Comparison of ENCODE assay signal across 1 cellular context in genomic region chr6:109920911-109921310, GRCh38.
TF ChIP-seq lines count a peak whose summit lies in the region.

No MANE protein-coding gene starts in this region.

TF ChIP-seq in K562, 482 proteins besides CTCF, POLR2A, EP300 and RAD21 (continued from another document and continues in another):
- TF ChIP-seq ZBTB33 (CRISPR knock-in tag; IDR thresholded peaks at IDR 0.05) (no peak), NR4A1 (CRISPR knock-in tag; IDR thresholded peaks at IDR 0.05) (no peak), NR4A1 (tag; IDR thresholded peaks at IDR 0.05) (peak; percentile 93), LARP7 (IDR thresholded peaks at IDR 0.05) (no peak), RNF2 (IDR thresholded peaks at IDR 0.05) (no peak), IRF9 (tag; IDR thresholded peaks at IDR 0.05) (no peak), ZNF639 (CRISPR knock-in tag; conservative IDR thresholded peaks at IDR 0.05 in 1 of 2, IDR thresholded peaks at IDR 0.05 in 1 of 2) (peak in 1 of 2 experiments; percentile 53; a peak in 1 of 4 replicates), ZNF444 (CRISPR knock-in tag; IDR thresholded peaks at IDR 0.05) (no peak), PKNOX1 (IDR thresholded peaks at IDR 0.05) (peak; percentile 33; the same call in 1 of the 2 replicates), TSC22D4 (tag; IDR thresholded peaks at IDR 0.05) (no peak), ZBTB34 (CRISPR knock-in tag; IDR thresholded peaks at IDR 0.05) (no peak), MEIS2 (IDR thresholded peaks at IDR 0.05; ENCODE audit: partially characterized antibody) (peak; percentile 93), CC2D1A (IDR thresholded peaks at IDR 0.05) (no peak), IRF1 (CRISPR knock-in tag; IDR thresholded peaks at IDR 0.05; ENCODE audit: borderline replicate concordance) (no peak), MYNN (IDR thresholded peaks at IDR 0.05) (no peak), MYNN (CRISPR knock-in tag; IDR thresholded peaks at IDR 0.05) (no peak), GATAD2A (IDR thresholded peaks at IDR 0.05) (no peak), TAF9B (IDR thresholded peaks at IDR 0.05; ENCODE audit: partially characterized antibody) (no peak), GMEB1 (CRISPR knock-in tag; IDR thresholded peaks at IDR 0.05) (no peak), SAP30 (IDR thresholded peaks at IDR 0.05; ENCODE audit: borderline replicate concordance, insufficient read depth, low read depth, low read length, poor library complexity, severe bottlenecking) (no peak), GATA2 (CRISPR knock-in tag; IDR thresholded peaks at IDR 0.05) (no peak), ZNF717 (CRISPR knock-in tag; IDR thresholded peaks at IDR 0.05) (no peak), ZNF253 (CRISPR knock-in tag; conservative IDR thresholded peaks at IDR 0.05) (no peak), XRCC4 (IDR thresholded peaks at IDR 0.05; ENCODE audit: extremely low read depth, insufficient read depth, insufficient read length) (no peak), ZFP36 (IDR thresholded peaks at IDR 0.05; ENCODE audit: low read depth, low read length, partially characterized antibody) (no peak), POLR2AphosphoS5 (IDR thresholded peaks at IDR 0.05; ENCODE audit: control insufficient read depth, insufficient read depth, low read depth, low read length) (no peak), USF2 (CRISPR knock-in tag; IDR thresholded peaks at IDR 0.05) (no peak), NELFE (IDR thresholded peaks at IDR 0.05; ENCODE audit: insufficient read depth, insufficient read length) (no peak), MAFG (tag; conservative IDR thresholded peaks at IDR 0.05) (peak; percentile 93), TOE1 (IDR thresholded peaks at IDR 0.05; ENCODE audit: borderline replicate concordance) (no peak), TOE1 (CRISPR knock-in tag; IDR thresholded peaks at IDR 0.05; ENCODE audit: borderline replicate concordance, low read depth) (no peak), ZBTB5 (IDR thresholded peaks at IDR 0.05) (no peak), THRB (CRISPR knock-in tag; conservative IDR thresholded peaks at IDR 0.05) (no peak), CHD2 (IDR thresholded peaks at IDR 0.05; ENCODE audit: low read depth, low read length) (no peak), ZZZ3 (IDR thresholded peaks at IDR 0.05) (no peak), MTA2 (IDR thresholded peaks at IDR 0.05; ENCODE audit: low read depth) (no peak), PYGO2 (tag; IDR thresholded peaks at IDR 0.05) (no peak), PHB2 (IDR thresholded peaks at IDR 0.05; ENCODE audit: low read depth) (no peak), RHOXF2B (CRISPR knock-in tag; conservative IDR thresholded peaks at IDR 0.05) (no peak), U2AF1 (optimal IDR thresholded peaks at IDR 0.05; ENCODE audit: low read depth, low read length) (no peak), ZNF184 (CRISPR knock-in tag; IDR thresholded peaks at IDR 0.05) (no peak), ZBTB12 (CRISPR knock-in tag; IDR thresholded peaks at IDR 0.05) (no peak), FOXJ3 (CRISPR knock-in tag; IDR thresholded peaks at IDR 0.05) (no peak), PTTG1 (tag; IDR thresholded peaks at IDR 0.05; ENCODE audit: low read depth) (no peak), CBFA2T3 (IDR thresholded peaks at IDR 0.05) (no peak), BCLAF1 (IDR thresholded peaks at IDR 0.05; ENCODE audit: borderline replicate concordance in 1 of 2, control insufficient read depth in 1 of 2, low read depth in 2 of 2, low read length in 1 of 2) (no peak)
